In genomic region chr6:36578030-36578825, GRCh38 we compare ENCODE assay signal across 14 cellular contexts. TPM values are rescaled to one million over a fixed set of nuclear protein-coding genes. Genes with fewer than 3 reads are reported as not detected.
DNase-seq lines count a peak whose midpoint lies in the region; TF ChIP-seq lines count a peak whose summit lies in the region.
"Had no signal": no experiment of that assay in that cellular context is flagged by ENCODE, and none has a peak within 500 bp of the region (broad histone marks: within the 10 kb centered on the region; RNA-seq: fewer than 3 reads in every experiment).

No MANE protein-coding gene starts in this region.

- no peak overlapping the region for H3K4me3 ChIP-seq in BLaER1 treated with 17β-estradiol and CSF1 and Interleukin-3, amounts not matched to agents 10 nM and 100 nM
- H3K4me3 ChIP-seq in PC-9, result peak overlapping the region; percentile 17; the same call in 1 of the 2 replicates

- no peak for DNase-seq in PC-9
- DNase-seq in epithelial cell of prostate (ENCODE audit: low read depth, low spot score), result no peak
- no peak for DNase-seq in osteocyte (ENCODE audit: extremely low spot score, unreplicated experiment)
- no peak for DNase-seq in 8988T
- DNase-seq in globus pallidus (ENCODE audit: low spot score), result no peak
- DNase-seq in GF-D8 (lab: John Stamatoyannopoulos, UW), result no peak
- DNase-seq in iPS-NIHi11 (ENCODE audit: low spot score), result no peak
- DNase-seq: activated CD4-positive, alpha-beta T cell treated with anti-CD3 and anti-CD28 coated beads, Interleukin-2, amount 50 U/mL, for 48 hours; activated effector memory CD4-positive, alpha-beta T cell treated with anti-CD3 and anti-CD28 coated beads, Interleukin-2, amount 50 U/mL, for 16 hours; central memory CD4-positive, alpha-beta T cell; DMS53; NCI-H1092 treated with DMSO at 0.1 percent for 48 hours; NCI-H2227 treated with DMSO at 0.1 percent for 48 hours had no signal

- intact Hi-C loops in PC-9 (cut with micrococcal nuclease; ENCODE audit: unreplicated experiment), result loop anchor here (5.0 kb wide), 1 partner anchor 136 kb away; the partner anchor contains the start of genes KCTD20 and PXT1

- H3F3A ChIP-seq in PC-9 (ENCODE audit: insufficient read depth, low read depth), result peaks cover 37% of the 10 kb centered on the region

- peaks cover 42% of the 10 kb centered on the region for H3K4me1 Mint-ChIP-seq in osteocyte (ENCODE audit: unreplicated experiment)

- H3K9me2 ChIP-seq in PC-9 (ENCODE audit: insufficient read depth), result no peaks in the 10 kb centered on the region

- no peaks in the 10 kb centered on the region for H3K36me3 Mint-ChIP-seq in osteocyte (ENCODE audit: unreplicated experiment)

- peak overlapping the region in 2 of 11 experiments; percentile 63 to 71; a peak in 1 of 22 replicates for H3K9ac ChIP-seq in BLaER1 treated with 17β-estradiol and CSF1 and Interleukin-3, amounts not matched to agents 10 nM and 100 nM

- peak overlapping the region; percentile 79 for H3K27ac Mint-ChIP-seq in osteocyte (ENCODE audit: unreplicated experiment)

- peak overlapping the region in 9 of 11 experiments; percentile 63 to 84 (median 75); a peak in 15 of 22 replicates for H3K27ac ChIP-seq in BLaER1 treated with 17β-estradiol and CSF1 and Interleukin-3, amounts not matched to agents 10 nM and 100 nM
- H3K27ac ChIP-seq in PC-9 (peak overlapping the region; percentile 73), epithelial cell of prostate (peak overlapping the region; percentile 48)

- peaks cover 24 to 59% (median 42%) of the 10 kb centered on the region in 10 experiments for H3K4me1 ChIP-seq in BLaER1 treated with 17β-estradiol and CSF1 and Interleukin-3, amounts not matched to agents 10 nM and 100 nM
- H3K4me1 ChIP-seq in PC-9 (replicated peaks; ENCODE audit: insufficient read depth), result peaks cover 62% of the 10 kb centered on the region

- BruUV-seq in PC-9 (replicated peaks; lab: Mats Ljungman, UMichigan), result no TSS peak

- peaks cover 8 to 23% (median 14%) of the 10 kb centered on the region in 11 experiments; a peak in 21 of 22 replicates for H3K9me3 ChIP-seq in BLaER1 treated with 17β-estradiol and CSF1 and Interleukin-3, amounts not matched to agents 10 nM and 100 nM (replicated peaks in 1 of 11)
- H3K9me3 ChIP-seq in PC-9 (ENCODE audit: insufficient read depth, low read depth), result no peaks in the 10 kb centered on the region

- POLR2A ChIA-PET in PC-9 (lab: Charles Lee; ENCODE audit: unreplicated experiment), result interaction anchor here (0.6 kb wide), 2 partner anchors 19 to 28 kb away, joined by 3 to 15 read pairs; no protein-coding TSS in a partner anchor

- no peaks in the 10 kb centered on the region for H3K9me3 Mint-ChIP-seq in osteocyte (ENCODE audit: unreplicated experiment)

- H3K79me2 ChIP-seq in PC-9 (ENCODE audit: low read depth), result no peaks in the 10 kb centered on the region

- H4K20me1 ChIP-seq in BLaER1 treated with 17β-estradiol and CSF1 and Interleukin-3, amounts not matched to agents 10 nM and 100 nM, result no peaks in the 10 kb centered on the region
- H4K20me1 ChIP-seq in PC-9 (ENCODE audit: insufficient read depth), result no peaks in the 10 kb centered on the region

- H3K4me3 Mint-ChIP-seq in osteocyte (ENCODE audit: unreplicated experiment), result no peak overlapping the region

- H2AFZ ChIP-seq in PC-9, result peak overlapping the region; percentile 42; the same call in 1 of the 2 replicates

- CTCF ChIA-PET in PC-9 (lab: Charles Lee), result interaction anchor here (0.7 kb wide), 1 partner anchor 8 kb away, joined by 12 read pairs; no protein-coding TSS in a partner anchor

- H3K27me3 ChIP-seq in BLaER1 treated with 17β-estradiol and CSF1 and Interleukin-3, amounts not matched to agents 10 nM and 100 nM, result no peaks in the 10 kb centered on the region
- no peaks in the 10 kb centered on the region for H3K27me3 ChIP-seq in PC-9 (ENCODE audit: insufficient read depth, low read depth)

- H3K36me3 ChIP-seq in BLaER1 treated with 17β-estradiol and CSF1 and Interleukin-3, amounts not matched to agents 10 nM and 100 nM, result no peaks in the 10 kb centered on the region
- H3K36me3 ChIP-seq in PC-9 (ENCODE audit: low read depth), result no peaks in the 10 kb centered on the region

- TF ChIP-seq CTCF in PC-9 (conservative IDR thresholded peaks at IDR 0.05), result no peak
- no peak for TF ChIP-seq CTCF in osteocyte (IDR thresholded peaks at IDR 0.05)

- no peaks in the 10 kb centered on the region for H3K27me3 Mint-ChIP-seq in osteocyte (ENCODE audit: unreplicated experiment)

- H3K4me2 ChIP-seq in BLaER1 treated with 17β-estradiol and CSF1 and Interleukin-3, amounts not matched to agents 10 nM and 100 nM, result peak overlapping the region in 3 of 11 experiments; percentile 4 to 57 (median 54); a peak in 4 of 22 replicates
- peak overlapping the region; percentile 70 for H3K4me2 ChIP-seq in PC-9

RNA-seq across cellular contexts. Expression of gene SRSF3, which starts 15.9 kb away (rescaled TPM):
- total RNA-seq in PC-9 (2021) (278 and 282 TPM in 2 replicates), osteocyte (209 and 216 TPM in 2 replicates)

RNA-seq across cellular contexts. Expression of gene STK38, which starts 30.9 kb away (rescaled TPM):
- total RNA-seq in PC-9 (2021) (45.7 and 53.3 TPM in 2 replicates), osteocyte (51.6 and 53.9 TPM in 2 replicates)
